ENCODE assay signal across 2 cellular contexts in the genomic region with DNA sequence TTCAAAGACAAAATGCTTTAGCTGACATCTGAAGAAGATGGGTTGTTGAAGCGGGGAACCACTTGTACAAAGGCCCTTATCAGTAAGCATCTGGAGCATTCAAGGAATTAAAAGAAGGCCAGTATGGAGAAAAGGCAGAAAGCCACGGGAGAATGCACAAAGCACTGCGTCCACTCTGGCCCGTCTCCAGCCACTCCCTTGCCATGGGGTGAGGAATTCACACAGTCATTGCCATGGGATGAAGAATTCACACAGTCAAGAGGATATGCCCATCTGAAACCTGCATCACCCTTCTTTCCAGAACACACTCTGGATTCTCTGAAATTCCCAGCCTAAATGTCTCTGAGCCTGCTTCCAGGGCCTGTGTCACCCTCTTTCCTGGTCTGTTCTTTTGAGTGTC.
TF ChIP-seq lines count a peak whose summit lies in the region.

No MANE protein-coding gene starts in this region.

TF ChIP-seq in K562, 482 proteins besides CTCF, POLR2A, EP300 and RAD21:
- TF ChIP-seq COPS2 (conservative IDR thresholded peaks at IDR 0.05): no peak
- TF ChIP-seq ZNF232 (CRISPR knock-in tag; IDR thresholded peaks at IDR 0.05): no peak
- TF ChIP-seq GATA2 (CRISPR knock-in tag; IDR thresholded peaks at IDR 0.05): no peak
- no peak for TF ChIP-seq ZNF77 (CRISPR knock-in tag; IDR thresholded peaks at IDR 0.05)

TF ChIP-seq in WTC11, 78 proteins besides CTCF, POLR2A, EP300 and RAD21:
- TF ChIP-seq GTF2I (CRISPR knock-in tag; conservative IDR thresholded peaks at IDR 0.05): no peak
- TF ChIP-seq, protein P1, sequence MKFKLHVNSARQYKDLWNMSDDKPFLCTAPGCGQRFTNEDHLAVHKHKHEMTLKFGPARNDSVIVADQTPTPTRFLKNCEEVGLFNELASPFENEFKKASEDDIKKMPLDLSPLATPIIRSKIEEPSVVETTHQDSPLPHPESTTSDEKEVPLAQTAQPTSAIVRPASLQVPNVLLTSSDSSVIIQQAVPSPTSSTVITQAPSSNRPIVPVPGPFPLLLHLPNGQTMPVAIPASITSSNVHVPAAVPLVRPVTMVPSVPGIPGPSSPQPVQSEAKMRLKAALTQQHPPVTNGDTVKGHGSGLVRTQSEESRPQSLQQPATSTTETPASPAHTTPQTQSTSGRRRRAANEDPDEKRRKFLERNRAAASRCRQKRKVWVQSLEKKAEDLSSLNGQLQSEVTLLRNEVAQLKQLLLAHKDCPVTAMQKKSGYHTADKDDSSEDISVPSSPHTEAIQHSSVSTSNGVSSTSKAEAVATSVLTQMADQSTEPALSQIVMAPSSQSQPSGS (CRISPR knock-in tag; IDR thresholded peaks at IDR 0.05; ENCODE audit: borderline replicate concordance, low read depth): no peak
- TF ChIP-seq IRF1 (CRISPR knock-in tag; IDR thresholded peaks at IDR 0.05): no peak
- TF ChIP-seq SP1 (CRISPR knock-in tag; conservative IDR thresholded peaks at IDR 0.05): no peak
- no peak for TF ChIP-seq ATF1 (CRISPR knock-in tag; IDR thresholded peaks at IDR 0.05)
- no peak for TF ChIP-seq ZBTB21 (CRISPR knock-in tag; IDR thresholded peaks at IDR 0.05; ENCODE audit: borderline replicate concordance)
- TF ChIP-seq, protein P2, sequence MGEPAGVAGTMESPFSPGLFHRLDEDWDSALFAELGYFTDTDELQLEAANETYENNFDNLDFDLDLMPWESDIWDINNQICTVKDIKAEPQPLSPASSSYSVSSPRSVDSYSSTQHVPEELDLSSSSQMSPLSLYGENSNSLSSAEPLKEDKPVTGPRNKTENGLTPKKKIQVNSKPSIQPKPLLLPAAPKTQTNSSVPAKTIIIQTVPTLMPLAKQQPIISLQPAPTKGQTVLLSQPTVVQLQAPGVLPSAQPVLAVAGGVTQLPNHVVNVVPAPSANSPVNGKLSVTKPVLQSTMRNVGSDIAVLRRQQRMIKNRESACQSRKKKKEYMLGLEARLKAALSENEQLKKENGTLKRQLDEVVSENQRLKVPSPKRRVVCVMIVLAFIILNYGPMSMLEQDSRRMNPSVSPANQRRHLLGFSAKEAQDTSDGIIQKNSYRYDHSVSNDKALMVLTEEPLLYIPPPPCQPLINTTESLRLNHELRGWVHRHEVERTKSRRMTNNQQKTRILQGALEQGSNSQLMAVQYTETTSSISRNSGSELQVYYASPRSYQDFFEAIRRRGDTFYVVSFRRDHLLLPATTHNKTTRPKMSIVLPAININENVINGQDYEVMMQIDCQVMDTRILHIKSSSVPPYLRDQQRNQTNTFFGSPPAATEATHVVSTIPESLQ (CRISPR knock-in tag; IDR thresholded peaks at IDR 0.05): no peak
- TF ChIP-seq ZNF317 (CRISPR knock-in tag; IDR thresholded peaks at IDR 0.05; ENCODE audit: borderline replicate concordance, low read depth): no peak
- TF ChIP-seq, protein P3, sequence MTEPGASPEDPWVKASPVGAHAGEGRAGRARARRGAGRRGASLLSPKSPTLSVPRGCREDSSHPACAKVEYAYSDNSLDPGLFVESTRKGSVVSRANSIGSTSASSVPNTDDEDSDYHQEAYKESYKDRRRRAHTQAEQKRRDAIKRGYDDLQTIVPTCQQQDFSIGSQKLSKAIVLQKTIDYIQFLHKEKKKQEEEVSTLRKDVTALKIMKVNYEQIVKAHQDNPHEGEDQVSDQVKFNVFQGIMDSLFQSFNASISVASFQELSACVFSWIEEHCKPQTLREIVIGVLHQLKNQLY (CRISPR knock-in tag; IDR thresholded peaks at IDR 0.05): no peak
- TF ChIP-seq NR2C2 (CRISPR knock-in tag; IDR thresholded peaks at IDR 0.05): no peak
- TF ChIP-seq SMAD3 (CRISPR knock-in tag; IDR thresholded peaks at IDR 0.05; ENCODE audit: borderline replicate concordance): no peak
- TF ChIP-seq, protein P4, sequence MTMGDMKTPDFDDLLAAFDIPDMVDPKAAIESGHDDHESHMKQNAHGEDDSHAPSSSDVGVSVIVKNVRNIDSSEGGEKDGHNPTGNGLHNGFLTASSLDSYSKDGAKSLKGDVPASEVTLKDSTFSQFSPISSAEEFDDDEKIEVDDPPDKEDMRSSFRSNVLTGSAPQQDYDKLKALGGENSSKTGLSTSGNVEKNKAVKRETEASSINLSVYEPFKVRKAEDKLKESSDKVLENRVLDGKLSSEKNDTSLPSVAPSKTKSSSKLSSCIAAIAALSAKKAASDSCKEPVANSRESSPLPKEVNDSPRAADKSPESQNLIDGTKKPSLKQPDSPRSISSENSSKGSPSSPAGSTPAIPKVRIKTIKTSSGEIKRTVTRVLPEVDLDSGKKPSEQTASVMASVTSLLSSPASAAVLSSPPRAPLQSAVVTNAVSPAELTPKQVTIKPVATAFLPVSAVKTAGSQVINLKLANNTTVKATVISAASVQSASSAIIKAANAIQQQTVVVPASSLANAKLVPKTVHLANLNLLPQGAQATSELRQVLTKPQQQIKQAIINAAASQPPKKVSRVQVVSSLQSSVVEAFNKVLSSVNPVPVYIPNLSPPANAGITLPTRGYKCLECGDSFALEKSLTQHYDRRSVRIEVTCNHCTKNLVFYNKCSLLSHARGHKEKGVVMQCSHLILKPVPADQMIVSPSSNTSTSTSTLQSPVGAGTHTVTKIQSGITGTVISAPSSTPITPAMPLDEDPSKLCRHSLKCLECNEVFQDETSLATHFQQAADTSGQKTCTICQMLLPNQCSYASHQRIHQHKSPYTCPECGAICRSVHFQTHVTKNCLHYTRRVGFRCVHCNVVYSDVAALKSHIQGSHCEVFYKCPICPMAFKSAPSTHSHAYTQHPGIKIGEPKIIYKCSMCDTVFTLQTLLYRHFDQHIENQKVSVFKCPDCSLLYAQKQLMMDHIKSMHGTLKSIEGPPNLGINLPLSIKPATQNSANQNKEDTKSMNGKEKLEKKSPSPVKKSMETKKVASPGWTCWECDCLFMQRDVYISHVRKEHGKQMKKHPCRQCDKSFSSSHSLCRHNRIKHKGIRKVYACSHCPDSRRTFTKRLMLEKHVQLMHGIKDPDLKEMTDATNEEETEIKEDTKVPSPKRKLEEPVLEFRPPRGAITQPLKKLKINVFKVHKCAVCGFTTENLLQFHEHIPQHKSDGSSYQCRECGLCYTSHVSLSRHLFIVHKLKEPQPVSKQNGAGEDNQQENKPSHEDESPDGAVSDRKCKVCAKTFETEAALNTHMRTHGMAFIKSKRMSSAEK (CRISPR knock-in tag; IDR thresholded peaks at IDR 0.05; ENCODE audit: borderline replicate concordance): no peak
- TF ChIP-seq NFE2L1 (CRISPR knock-in tag; IDR thresholded peaks at IDR 0.05): no peak
- TF ChIP-seq ZMAT4 (CRISPR knock-in tag; IDR thresholded peaks at IDR 0.05): no peak
